In genomic region chr11:47257178-47257517, GRCh38 we compare ENCODE assay signal across 1 cellular context.
TF ChIP-seq lines count a peak whose summit lies in the region.

No MANE protein-coding gene starts in this region.

TF ChIP-seq in WTC11, 78 proteins besides CTCF, POLR2A, EP300 and RAD21 (continued from another document):
- TF ChIP-seq ZNF532 (CRISPR knock-in tag; IDR thresholded peaks at IDR 0.05; ENCODE audit: borderline replicate concordance) (no peak), PRRX2 (CRISPR knock-in tag; IDR thresholded peaks at IDR 0.05) (no peak), NR1H2 (CRISPR knock-in tag; IDR thresholded peaks at IDR 0.05) (no peak), CREB1 (CRISPR knock-in tag; IDR thresholded peaks at IDR 0.05) (no peak), ARID4B (CRISPR knock-in tag; IDR thresholded peaks at IDR 0.05; ENCODE audit: borderline replicate concordance) (no peak), ZNF423 (CRISPR knock-in tag; IDR thresholded peaks at IDR 0.05) (no peak), OVOL2 (CRISPR knock-in tag; IDR thresholded peaks at IDR 0.05; ENCODE audit: borderline replicate concordance) (no peak), FOXP1 (CRISPR knock-in tag; IDR thresholded peaks at IDR 0.05; ENCODE audit: borderline replicate concordance) (no peak), NFE2L1 (CRISPR knock-in tag; IDR thresholded peaks at IDR 0.05) (no peak), ZNF317 (CRISPR knock-in tag; IDR thresholded peaks at IDR 0.05; ENCODE audit: borderline replicate concordance, low read depth) (no peak)
